Comparison of ENCODE assay signal across 14 cellular contexts in genomic region chr14:105855893-105856675, GRCh38.
DNase-seq lines count a peak whose midpoint lies in the region; ATAC-seq, FAIRE-seq and TF ChIP-seq lines count a peak whose summit lies in the region.
"Had no signal": no experiment of that assay in that cellular context is flagged by ENCODE, and none has a peak within 500 bp of the region (broad histone marks: within the 10 kb centered on the region; RNA-seq: fewer than 3 reads in every experiment).

No MANE protein-coding gene starts in this region.

- peak overlapping the region; percentile 35 for H3K27ac Mint-ChIP-seq in central memory CD8-positive, alpha-beta T cell (ENCODE audit: low read depth)
- no peak overlapping the region for H3K27ac Mint-ChIP-seq in nephron progenitor cell
- H3K27ac Mint-ChIP-seq in MCF 10A (ENCODE audit: low read depth, unreplicated experiment), result no peak overlapping the region

- intact Hi-C loops in sigmoid colon (cut with DNase I) (no loop called here), MCF 10A (cut with micrococcal nuclease) (no loop called here)

- TF ChIP-seq CTCF in sigmoid colon (IDR thresholded peaks at IDR 0.05) (no peak), nephron progenitor cell (IDR thresholded peaks at IDR 0.05) (no peak), MCF 10A (IDR thresholded peaks at IDR 0.05; ENCODE audit: unreplicated experiment) (no peak)

- TF ChIP-seq EP300 in sigmoid colon (IDR thresholded peaks at IDR 0.05), result no peak

- 73 to 75% methylated on average over 28 of the region's 28 CpGs for WGBS in sigmoid colon, 2 donors

- H3K36me3 ChIP-seq in sigmoid colon, result no peaks in the 10 kb centered on the region
- H3K36me3 ChIP-seq: breast epithelium had no signal

- no peak for ATAC-seq in central memory CD8-positive, alpha-beta T cell (replicated peaks; ENCODE audit: extremely low read depth, poor library complexity, severe bottlenecking)
- no peak for ATAC-seq in HG02588 (IDR thresholded peaks at IDR 0.05; ENCODE audit: unreplicated experiment)
- ATAC-seq: psoas muscle had no signal

- no peaks in the 10 kb centered on the region for H3K9me3 Mint-ChIP-seq in central memory CD8-positive, alpha-beta T cell
- H3K9me3 Mint-ChIP-seq in nephron progenitor cell (peaks cover 83% of the 10 kb centered on the region), MCF 10A (ENCODE audit: unreplicated experiment) (peaks cover 9% of the 10 kb centered on the region)

- peak overlapping the region; percentile 38 for H3K4me3 Mint-ChIP-seq in central memory CD8-positive, alpha-beta T cell
- H3K4me3 Mint-ChIP-seq in nephron progenitor cell, result no peak overlapping the region
- no peak overlapping the region for H3K4me3 Mint-ChIP-seq in MCF 10A (ENCODE audit: unreplicated experiment)

- H3K4me3 ChIP-seq in sigmoid colon, result no peak overlapping the region
- H3K4me3 ChIP-seq: breast epithelium, psoas muscle had no signal

- POLR2A ChIA-PET in MCF 10A (lab: Yijun Ruan, JAX), result no interaction called here

- H3K36me3 Mint-ChIP-seq in central memory CD8-positive, alpha-beta T cell (ENCODE audit: insufficient read depth), result peaks cover 11% of the 10 kb centered on the region
- H3K36me3 Mint-ChIP-seq in nephron progenitor cell (ENCODE audit: low read depth) (peaks cover 6% of the 10 kb centered on the region), MCF 10A (ENCODE audit: insufficient read depth, unreplicated experiment) (peaks cover 13% of the 10 kb centered on the region)

- no peaks in the 10 kb centered on the region for H3K9me3 ChIP-seq in sigmoid colon
- H3K9me3 ChIP-seq: psoas muscle had no signal

- H3K27me3 ChIP-seq in sigmoid colon, result no peaks in the 10 kb centered on the region
- H3K27me3 ChIP-seq: breast epithelium had no signal

- CTCF ChIA-PET in MCF 10A (lab: Yijun Ruan, JAX), result no interaction called here

- no peak overlapping the region for H3K27ac ChIP-seq in sigmoid colon
- H3K27ac ChIP-seq: breast epithelium, psoas muscle had no signal

- no peaks in the 10 kb centered on the region for H3K4me1 ChIP-seq in sigmoid colon
- H3K4me1 ChIP-seq: breast epithelium, psoas muscle had no signal

- no TSS peak for BruUV-seq in MCF 10A (replicated peaks; lab: Mats Ljungman, UMichigan)

- DNase-seq in DMS79 (lab: John Stamatoyannopoulos, UW) (peak; percentile 80), GM19239 (ENCODE audit: insufficient read length, low spot score) (no peak), sigmoid colon (peak; percentile 47), nephron progenitor cell (no peak), MCF 10A (ENCODE audit: unreplicated experiment) (no peak)
- DNase-seq in central memory CD8-positive, alpha-beta T cell (ENCODE audit: low spot score in 2 of 2), result peak in 1 of 2 donors; percentile 11
- DNase-seq: DMS 273 treated with DMSO at 0.1 percent for 48 hours, HCEC 1CT, hippocampal formation, mammary epithelial cell, RPMI8226 had no signal

- FAIRE-seq in GM19239 (lab: Jason Lieb, UNC), result peak; percentile 48

- peaks cover 23% of the 10 kb centered on the region for H3K4me1 Mint-ChIP-seq in central memory CD8-positive, alpha-beta T cell
- no peaks in the 10 kb centered on the region for H3K4me1 Mint-ChIP-seq in nephron progenitor cell
- no peaks in the 10 kb centered on the region for H3K4me1 Mint-ChIP-seq in MCF 10A (ENCODE audit: insufficient read depth, unreplicated experiment)

- TF ChIP-seq POLR2A in sigmoid colon (IDR thresholded peaks at IDR 0.05), result no peak

- no peaks in the 10 kb centered on the region for H3K27me3 Mint-ChIP-seq in central memory CD8-positive, alpha-beta T cell
- peaks cover 4% of the 10 kb centered on the region for H3K27me3 Mint-ChIP-seq in nephron progenitor cell (ENCODE audit: low read depth, poor library complexity)
- no peaks in the 10 kb centered on the region for H3K27me3 Mint-ChIP-seq in MCF 10A (ENCODE audit: insufficient read depth, unreplicated experiment)

Comparison
In these comparisons a context has a peak if more than half of its experiments do, and no peak if none do; other contexts are left out.
1. DNase-seq: peak in DMS79 (single experiment) and sigmoid colon (single experiment); none in GM19239 (single experiment), nephron progenitor cell (single experiment) and MCF 10A (single experiment).